ENCODE assay signal across 8 cellular contexts in genomic region chr22:18077087-18077638, GRCh38. TPM values are rescaled to one million over a fixed set of nuclear protein-coding genes. Genes with fewer than 3 reads are reported as not detected.
DNase-seq lines count a peak whose midpoint lies in the region; ATAC-seq, FAIRE-seq and TF ChIP-seq lines count a peak whose summit lies in the region.

No MANE protein-coding gene starts in this region.

- CTCF ChIA-PET in AG04450 (lab: Charles Lee): interaction anchor here (0.6 to 8.8 kb wide), 18 partner anchors 14 to 519 kb away, joined by 3 to 226 read pairs (median 7); no protein-coding TSS in a partner anchor
- CTCF ChIA-PET in HEK293 (lab: Yijun Ruan, JAX): interaction anchor here (0.6 to 8.8 kb wide), 38 partner anchors 8 to 906 kb away, joined by 3 to 279 read pairs (median 6); partner anchors contain the start of gene MICAL3

- intact Hi-C loops in aorta (cut with DNase I): loop anchor here (2.0 to 10.0 kb wide), 5 partner anchors 76 to 332 kb away; no protein-coding TSS in a partner anchor

- H3K9me3 ChIP-seq in AG04450 (ENCODE audit: control insufficient read depth, insufficient read depth, low read length): no peaks in the 10 kb centered on the region; the same call in 1 of the 2 replicates
- no peaks in the 10 kb centered on the region for H3K9me3 ChIP-seq in HEK293 (ENCODE audit: control insufficient read depth, insufficient read depth, low read depth, low read length)
- H3K9me3 ChIP-seq in astrocyte (ENCODE audit: insufficient read depth, low read depth, low read length): no peaks in the 10 kb centered on the region
- H3K9me3 ChIP-seq in aorta (ENCODE audit: control insufficient read depth, low read length): no peaks in the 10 kb centered on the region

- H3K4me1 ChIP-seq in HEK293 (ENCODE audit: control insufficient read depth, insufficient read depth, low read length) (no peaks in the 10 kb centered on the region), astrocyte (ENCODE audit: insufficient read depth, low read length) (peaks cover 13% of the 10 kb centered on the region), mesendoderm (ENCODE audit: control insufficient read depth, low read depth, low read length) (peaks cover 1% of the 10 kb centered on the region), aorta (ENCODE audit: control insufficient read depth in 1 of 2, insufficient read depth in 2 of 2, low read length in 2 of 2) (peaks cover 0 to 2% of the 10 kb centered on the region in 2 donors)

- TF ChIP-seq CTCF in AG04450 (IDR thresholded peaks at IDR 0.05; ENCODE audit: low read depth, low read length) (no peak), HEK293 (tag by site-specific recombination; IDR thresholded peaks at IDR 0.05) (no peak), astrocyte (IDR thresholded peaks at IDR 0.05; ENCODE audit: insufficient read depth, low read depth, low read length) (no peak)

- no peaks in the 10 kb centered on the region for H3K27me3 ChIP-seq in AG04450 (ENCODE audit: control insufficient read depth, insufficient read depth, low read length)
- H3K27me3 ChIP-seq in astrocyte (ENCODE audit: insufficient read depth, low read length): no peaks in the 10 kb centered on the region
- no peaks in the 10 kb centered on the region for H3K27me3 ChIP-seq in mesendoderm (ENCODE audit: insufficient read depth, low read length, poor library complexity)
- H3K27me3 ChIP-seq in aorta (ENCODE audit: control insufficient read depth in 1 of 2, insufficient read depth in 2 of 2, low read length in 1 of 2): no peaks in the 10 kb centered on the region

- no peak for DNase-seq in AG04450 (ENCODE audit: low read depth, low spot score)
- no peak for DNase-seq in astrocyte (ENCODE audit: low read depth)
- DNase-seq in mesendoderm: no peak
- DNase-seq in aorta: no peak
- no peak for DNase-seq in hippocampal formation (lab: John Stamatoyannopoulos, UW)
- DNase-seq in SHP77 (lab: John Stamatoyannopoulos, UW): no peak
- DNase-seq in NCI-H1092 treated with DMSO at 0.1 percent for 48 hours (lab: John Stamatoyannopoulos, UW): no peak

- H3K4me2 ChIP-seq in astrocyte (ENCODE audit: low read length) (peak overlapping the region; percentile 95), mesendoderm (ENCODE audit: low read length) (peak overlapping the region; percentile 97)

- 100% methylated on average over 1 of the region's 10 CpGs for WGBS in mesendoderm (ENCODE audit: extremely low coverage, insufficient coverage, low lambda C conversion rate)
- WGBS in aorta, 2 donors: 1 to 3% methylated on average over 10 of the region's 10 CpGs

- H3K79me2 ChIP-seq in astrocyte (ENCODE audit: insufficient read depth, low read length): peaks cover 40% of the 10 kb centered on the region
- peaks cover 13% of the 10 kb centered on the region for H3K79me2 ChIP-seq in mesendoderm (ENCODE audit: control insufficient read depth, insufficient read depth, low read length)

- POLR2A ChIA-PET in AG04450 (lab: Yijun Ruan, JAX): interaction anchor here (0.9 to 1.3 kb wide), 4 partner anchors 12 to 113 kb away, joined by 3 to 4 read pairs (median 3); no protein-coding TSS in a partner anchor
- POLR2A ChIA-PET in HEK293 (lab: Yijun Ruan, JAX): interaction anchor here (0.7 to 2.9 kb wide), 22 partner anchors 8 to 708 kb away, joined by 3 to 15 read pairs (median 5); partner anchors contain the start of genes CECR2, MICAL3 and USP18

- H3K79me1 ChIP-seq in mesendoderm (ENCODE audit: low read length): peaks cover 7% of the 10 kb centered on the region

- H2BK15ac ChIP-seq in mesendoderm (replicated peaks; ENCODE audit: low read depth): no peak overlapping the region

- peaks cover 12% of the 10 kb centered on the region for H3K36me3 Mint-ChIP-seq in astrocyte (ENCODE audit: low read depth, unreplicated experiment)

- no peak overlapping the region for H3K18ac ChIP-seq in mesendoderm (ENCODE audit: low read length)

- H3K36me3 ChIP-seq in HEK293 (ENCODE audit: control insufficient read depth in 2 of 2, insufficient read depth in 1 of 2, low read length in 2 of 2): peaks cover 20 to 30% of the 10 kb centered on the region in 2 experiments
- peaks cover 5% of the 10 kb centered on the region for H3K36me3 ChIP-seq in astrocyte (ENCODE audit: insufficient read depth, low read length)
- peaks cover 5% of the 10 kb centered on the region for H3K36me3 ChIP-seq in mesendoderm (ENCODE audit: control insufficient read depth, insufficient read depth, low read length)
- H3K36me3 ChIP-seq in aorta (ENCODE audit: control insufficient read depth in 1 of 2, insufficient read depth in 2 of 2, low read length in 1 of 2): peaks cover 0 to 3% of the 10 kb centered on the region in 2 donors

- peak overlapping the region; percentile 98 for H3K4me3 Mint-ChIP-seq in astrocyte (ENCODE audit: unreplicated experiment)

- H3K4ac ChIP-seq in mesendoderm (ENCODE audit: low read depth, low read length): no peak overlapping the region

- H3K56ac ChIP-seq in mesendoderm (ENCODE audit: low read length): peak overlapping the region; percentile 94

- H3K4me3 ChIP-seq in AG04450 (ENCODE audit: low read depth, low read length) (peak overlapping the region; percentile 100), HEK293 (ENCODE audit: low read depth, low read length) (peak overlapping the region; percentile 96), astrocyte (ENCODE audit: insufficient read depth, low read depth, low read length) (peak overlapping the region; percentile 98), mesendoderm (ENCODE audit: low read length) (peak overlapping the region; percentile 93), aorta (ENCODE audit: low read length in 2 of 2) (peak overlapping the region; percentile 60 to 83)

- H4K8ac ChIP-seq in mesendoderm (ENCODE audit: low read depth, low read length): no peak overlapping the region

- no peak overlapping the region for H4K5ac ChIP-seq in mesendoderm (ENCODE audit: low read length)

- peak overlapping the region; percentile 98 for H2AFZ ChIP-seq in astrocyte (ENCODE audit: low read depth, low read length)

- no peak overlapping the region for H3K23ac ChIP-seq in mesendoderm (ENCODE audit: low read length)

- peak overlapping the region; percentile 94 for H3K27ac Mint-ChIP-seq in astrocyte (ENCODE audit: unreplicated experiment)

- no peak overlapping the region for H2BK5ac ChIP-seq in mesendoderm (ENCODE audit: low read length)

- H3K27me3 Mint-ChIP-seq in astrocyte (ENCODE audit: low read depth, unreplicated experiment): no peaks in the 10 kb centered on the region

- ATAC-seq in aorta (ENCODE audit: low FRiP score): peak; percentile 11

- H2BK120ac ChIP-seq in mesendoderm (ENCODE audit: low read depth, low read length): no peak overlapping the region

- H2AK5ac ChIP-seq in mesendoderm (ENCODE audit: low read length): no peak overlapping the region

- FAIRE-seq in astrocyte (lab: Jason Lieb, UNC): no peak

- H3K9me3 Mint-ChIP-seq in astrocyte (ENCODE audit: unreplicated experiment): no peaks in the 10 kb centered on the region

- peaks cover 30% of the 10 kb centered on the region for H3K4me1 Mint-ChIP-seq in astrocyte (ENCODE audit: low read depth, unreplicated experiment)

- H3K9ac ChIP-seq in astrocyte (ENCODE audit: low read length): peak overlapping the region; percentile 93
- peak overlapping the region; percentile 89 for H3K9ac ChIP-seq in mesendoderm (ENCODE audit: low read length)

- H3K27ac ChIP-seq in AG04450 (ENCODE audit: low read depth, low read length) (peak overlapping the region; percentile 3), HEK293 (ENCODE audit: extremely low read depth, low read depth, low read length) (no peak overlapping the region; the same call in 1 of the 2 replicates), astrocyte (ENCODE audit: low read depth, low read length) (peak overlapping the region; percentile 79), mesendoderm (ENCODE audit: low read depth, low read length) (no peak overlapping the region), aorta (ENCODE audit: low read depth in 1 of 2, low read length in 2 of 2) (peak overlapping the region in 1 of 2 donors; percentile 85)

- H4K20me1 ChIP-seq in astrocyte (ENCODE audit: insufficient read depth, low read length): peaks cover 10% of the 10 kb centered on the region

TF ChIP-seq in HEK293, 187 proteins besides CTCF, POLR2A, EP300 and RAD21 (continues in another document):
- TF ChIP-seq ZNF701 (tag by site-specific recombination; IDR thresholded peaks at IDR 0.05) (no peak), GFI1B (tag by site-specific recombination; IDR thresholded peaks at IDR 0.05) (no peak), ZNF302 (tag by site-specific recombination; IDR thresholded peaks at IDR 0.05; ENCODE audit: low read depth) (no peak), BCL11A (tag by site-specific recombination; IDR thresholded peaks at IDR 0.05; ENCODE audit: low read depth) (no peak), ZNF513 (tag by site-specific recombination; IDR thresholded peaks at IDR 0.05) (no peak), SP2 (tag by site-specific recombination; IDR thresholded peaks at IDR 0.05) (no peak), ZNF239 (tag by site-specific recombination; IDR thresholded peaks at IDR 0.05) (no peak)

RNA-seq across cellular contexts. Expression of gene PEX26, which starts 0.6 kb away (rescaled TPM):
- polyA plus RNA-seq in AG04450 (2011; rRNA removed) (20.8 and 24.8 TPM in 2 replicates), aorta (10 to 100 TPM; 10.9 to 14.5 TPM)
- polyA minus RNA-seq in AG04450 (2011; rRNA and poly(A)+ RNA removed): 27.3 and 35.8 TPM in 2 replicates
- total RNA-seq in astrocyte (41.7 and 41.9 TPM in 2 replicates), aorta (10 to 100 TPM; 28.5 to 34.1 TPM)
- polyA plus RNA-seq in mesendoderm (2013, experiment 1 of 2): 35.2 TPM
- 34.7 TPM for polyA plus RNA-seq in mesendoderm (2013, experiment 2 of 2)

RNA-seq across cellular contexts. Expression of gene TUBA8, which starts 33.4 kb away (rescaled TPM):
- 2.7 and 3.0 TPM in 2 replicates for polyA plus RNA-seq in AG04450 (2011; rRNA removed)
- polyA minus RNA-seq in AG04450 (2011; rRNA and poly(A)+ RNA removed): 2.7 and 3.5 TPM in 2 replicates
- total RNA-seq in astrocyte: 0.79 TPM in 1 of 2 replicates, not detected in the other
- 0.91 TPM for polyA plus RNA-seq in mesendoderm (2013, experiment 1 of 2)
- 0.97 TPM for polyA plus RNA-seq in mesendoderm (2013, experiment 2 of 2)
- total RNA-seq in aorta: 1 to 10 TPM; 2.6 to 3.1 TPM
- polyA plus RNA-seq in aorta: 1 to 10 TPM; 1.6 to 2.7 TPM

RNA-seq across cellular contexts. Expression of gene MICAL3, which starts 52.8 kb away (rescaled TPM):
- polyA plus RNA-seq in AG04450 (2011; rRNA removed) (17.8 and 18.5 TPM in 2 replicates), aorta (10 to 100 TPM in 1 of 2 donors, 1 to 10 TPM in 1; 3.9 to 15.0 TPM)
- 29.1 and 40.9 TPM in 2 replicates for polyA minus RNA-seq in AG04450 (2011; rRNA and poly(A)+ RNA removed)
- total RNA-seq in astrocyte (101 and 113 TPM in 2 replicates), aorta (100 to 1,000 TPM; 114 to 123 TPM)
- 17.7 TPM for polyA plus RNA-seq in mesendoderm (2013, experiment 1 of 2)
- 18.7 TPM for polyA plus RNA-seq in mesendoderm (2013, experiment 2 of 2)

Comparison
In these comparisons a context has a peak if more than half of its experiments do, and no peak if none do; other contexts are left out.
1. H3K27ac ChIP-seq: peak in AG04450 (single experiment) and astrocyte (single experiment); none in HEK293 (single experiment) and mesendoderm (single experiment).
2. Peak in every context shown above with its lines, with median percentiles within 50 percentile points of each other: H3K4me3 ChIP-seq.